Comparison of ENCODE assay signal across 9 cellular contexts in the genomic region with DNA sequence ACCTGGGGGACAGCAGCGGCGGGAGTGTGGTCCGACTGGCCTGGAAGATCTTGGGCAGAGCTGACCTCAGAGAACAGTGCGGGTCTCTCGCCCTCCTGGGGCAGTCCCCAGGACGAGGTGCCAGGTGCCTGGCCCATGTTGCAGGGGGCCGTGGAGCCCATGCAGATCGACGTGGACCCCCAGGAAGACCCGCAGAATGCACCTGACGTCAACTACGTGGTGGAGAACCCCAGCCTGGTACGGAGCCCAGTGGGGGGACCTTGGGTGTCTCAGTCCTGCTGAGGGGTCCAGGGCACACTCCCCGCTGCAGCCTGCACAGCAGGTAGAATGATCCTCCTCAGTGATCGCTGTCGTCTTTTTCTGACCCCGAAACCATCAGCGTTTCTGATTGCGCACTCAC. TPM values are rescaled to one million over a fixed set of nuclear protein-coding genes. Genes with fewer than 3 reads are reported as not detected.
DNase-seq lines count a peak whose midpoint lies in the region; ATAC-seq and TF ChIP-seq lines count a peak whose summit lies in the region.
"Had no signal": no experiment of that assay in that cellular context is flagged by ENCODE, and none has a peak within 500 bp of the region (broad histone marks: within the 10 kb centered on the region; RNA-seq: fewer than 3 reads in every experiment).

No MANE protein-coding gene starts in this region.

- CTCF ChIA-PET in activated CD4-positive, alpha-beta T cell treated with anti-CD3 and anti-CD28 coated beads for 36 hours (lab: Charles Lee): no interaction called here

- POLR2A ChIA-PET in activated CD4-positive, alpha-beta T cell treated with anti-CD3 and anti-CD28 coated beads for 36 hours (lab: Charles Lee): no interaction called here

- H3K27ac ChIP-seq in VCaP: peak overlapping the region; percentile 87; the same call in 1 of the 2 replicates
- no peak overlapping the region for H3K27ac ChIP-seq in skeletal muscle tissue (ENCODE audit: low read depth, low read length)

- TF ChIP-seq CTCF in VCaP (conservative IDR thresholded peaks at IDR 0.05) (no peak), fibroblast of pulmonary artery (IDR thresholded peaks at IDR 0.05; ENCODE audit: low read length, missing control alignments) (no peak)

- peaks cover 25 to 35% (median 26%) of the 10 kb centered on the region in 3 donors for H3K4me1 ChIP-seq in skeletal muscle tissue (ENCODE audit: control insufficient read depth in 3 of 3, insufficient read depth in 3 of 3, low read length in 3 of 3)

- intact Hi-C loops in activated CD4-positive, alpha-beta T cell treated with anti-CD3 and anti-CD28 coated beads for 36 hours (cut with DNase I, micrococcal nuclease): loop anchor here in 1 of 2 experiments (2.0 kb wide), 1 partner anchor 14 kb away; no protein-coding TSS in a partner anchor

- H3K4me1 Mint-ChIP-seq in activated CD4-positive, alpha-beta T cell treated with anti-CD3 and anti-CD28 coated beads for 36 hours: peaks cover 21% of the 10 kb centered on the region

- peak overlapping the region; percentile 77 for H3K4me3 ChIP-seq in fibroblast of pulmonary artery (replicated peaks; ENCODE audit: low read depth, low read length)
- H3K4me3 ChIP-seq in skeletal muscle tissue (ENCODE audit: low read length in 3 of 3): peak overlapping the region; percentile 29 to 83 (median 80)

- H3K36me3 ChIP-seq in skeletal muscle tissue (ENCODE audit: control insufficient read depth in 3 of 3, insufficient read depth in 3 of 3, low read length in 3 of 3): peaks cover 49 to 55% (median 54%) of the 10 kb centered on the region in 3 donors

- no peaks in the 10 kb centered on the region for H3K27me3 ChIP-seq in skeletal muscle tissue (ENCODE audit: control insufficient read depth in 3 of 3, insufficient read depth in 3 of 3, low read length in 3 of 3)

- H3K9me3 ChIP-seq in skeletal muscle tissue (ENCODE audit: control insufficient read depth in 3 of 3, low read length in 3 of 3): no peaks in the 10 kb centered on the region

- H3K9me3 Mint-ChIP-seq in activated CD4-positive, alpha-beta T cell treated with anti-CD3 and anti-CD28 coated beads for 36 hours (ENCODE audit: low read depth): no peaks in the 10 kb centered on the region

- H3K36me3 Mint-ChIP-seq in activated CD4-positive, alpha-beta T cell treated with anti-CD3 and anti-CD28 coated beads for 36 hours (ENCODE audit: low read depth): peaks cover 5% of the 10 kb centered on the region

- H3K4me3 Mint-ChIP-seq in activated CD4-positive, alpha-beta T cell treated with anti-CD3 and anti-CD28 coated beads for 36 hours: peak overlapping the region; percentile 79

- H3K27ac Mint-ChIP-seq in activated CD4-positive, alpha-beta T cell treated with anti-CD3 and anti-CD28 coated beads for 36 hours: no peak overlapping the region

- H3K27me3 Mint-ChIP-seq in activated CD4-positive, alpha-beta T cell treated with anti-CD3 and anti-CD28 coated beads for 36 hours: no peaks in the 10 kb centered on the region

- H3K9ac ChIP-seq in skeletal muscle tissue (ENCODE audit: low read depth in 1 of 3, low read length in 3 of 3): peak overlapping the region; percentile 25 to 77 (median 65)

- ATAC-seq in activated CD4-positive, alpha-beta T cell treated with anti-CD3 and anti-CD28 coated beads for 36 hours: no peak
- no peak for ATAC-seq in HG03280 (IDR thresholded peaks at IDR 0.05; ENCODE audit: unreplicated experiment)

- DNase-seq in activated CD4-positive, alpha-beta T cell treated with anti-CD3 and anti-CD28 coated beads for 36 hours: no peak
- no peak for DNase-seq in activated CD4-positive, alpha-beta T cell treated with anti-CD3 and anti-CD28 coated beads, Interleukin-2, amount 50 U/mL, for 48 hours
- no peak for DNase-seq in fibroblast of pulmonary artery (ENCODE audit: low read depth)
- no peak for DNase-seq in stimulated activated CD4-positive, alpha-beta T cell treated with anti-CD3 and anti-CD28 coated beads, Interleukin-15, amount 100 ng/mL, for 24 hours
- no peak for DNase-seq in stimulated activated CD4-positive, alpha-beta T cell treated with anti-CD3 and anti-CD28 coated beads, Interleukin-1b, Interleukin-23, amount 100 ng/mL, for 48 hours
- DNase-seq: AML-193 had no signal

RNA-seq across cellular contexts. Expression of a gene that starts 1.4 kb away (rescaled TPM):
- total RNA-seq in activated CD4-positive, alpha-beta T cell treated with anti-CD3 and anti-CD28 coated beads for 36 hours: 10 to 100 TPM; 69.0 to 73.5 TPM
- 64.7 TPM for total RNA-seq in skeletal muscle tissue

RNA-seq across cellular contexts. Expression of a gene that starts 1.5 kb away (rescaled TPM):
- total RNA-seq in activated CD4-positive, alpha-beta T cell treated with anti-CD3 and anti-CD28 coated beads for 36 hours: 10 to 100 TPM; 16.9 to 17.5 TPM
- total RNA-seq in skeletal muscle tissue: 16.7 TPM

RNA-seq across cellular contexts. Expression of a gene that starts 12.5 kb away (rescaled TPM):
- total RNA-seq in activated CD4-positive, alpha-beta T cell treated with anti-CD3 and anti-CD28 coated beads for 36 hours: 100 to 1,000 TPM; 119 to 124 TPM
- 24.5 TPM for total RNA-seq in skeletal muscle tissue

RNA-seq across cellular contexts. Expression of a gene that starts 15.6 kb away (rescaled TPM):
- total RNA-seq in activated CD4-positive, alpha-beta T cell treated with anti-CD3 and anti-CD28 coated beads for 36 hours: 100 to 1,000 TPM; 105 to 166 TPM
- 20.4 TPM for total RNA-seq in skeletal muscle tissue

RNA-seq across cellular contexts. Expression of a gene that starts 21.7 kb away (rescaled TPM):
- total RNA-seq in activated CD4-positive, alpha-beta T cell treated with anti-CD3 and anti-CD28 coated beads for 36 hours: 10 to 100 TPM in 1 of 2 experiments, 1 to 10 TPM in 1; 9.6 to 10.6 TPM
- total RNA-seq in skeletal muscle tissue: 8.4 TPM
